Comparison of ENCODE assay signal across 11 cellular contexts in genomic region chr11:122189259-122189658, GRCh38.
A peak's percentile ranks its signal among the peaks of the same experiment; 100 is the strongest.
DNase-seq lines count a peak whose midpoint lies in the region; ATAC-seq and TF ChIP-seq lines count a peak whose summit lies in the region.
"Had no signal": no experiment of that assay in that cellular context is flagged by ENCODE, and none has a peak within 500 bp of the region (broad histone marks: within the 10 kb centered on the region; RNA-seq: fewer than 3 reads in every experiment).

No MANE protein-coding gene starts in this region.

- H3K27ac ChIP-seq in rectal smooth muscle tissue (ENCODE audit: low read depth, low read length): peak overlapping the region; percentile 73
- H3K27ac ChIP-seq: WERI-Rb-1 had no signal

- H3K27me3 ChIP-seq in rectal smooth muscle tissue (ENCODE audit: control insufficient read depth, insufficient read depth, low read length): no peaks in the 10 kb centered on the region

- in situ Hi-C loops in Caki2 (cut with HindIII; ENCODE audit: low pct_unique_long_range_greater_than_20kb, low sequenced_read_pairs): no loop called here

- H3K9ac ChIP-seq in rectal smooth muscle tissue (ENCODE audit: low read length): no peak overlapping the region

- peak; percentile 63 for DNase-seq in Caki2 (ENCODE audit: low read depth)
- DNase-seq in fibroblast of pulmonary artery (ENCODE audit: low read depth): peak; percentile 97
- DNase-seq in 8988T: no peak
- DNase-seq in activated naive CD4-positive, alpha-beta T cell (lab: John Stamatoyannopoulos, UW): no peak
- DNase-seq in activated CD4-positive, alpha-beta T cell treated with anti-CD3 and anti-CD28 coated beads, Interleukin-2, amount 50 U/mL, for 1 hour: no peak
- DNase-seq in hippocampal formation (lab: John Stamatoyannopoulos, UW): no peak
- DNase-seq: anterior cingulate cortex, DMS153, WERI-Rb-1 had no signal

- H3K4me1 ChIP-seq in rectal smooth muscle tissue (ENCODE audit: control insufficient read depth, insufficient read depth, low read length): no peaks in the 10 kb centered on the region

- TF ChIP-seq CTCF in fibroblast of pulmonary artery (IDR thresholded peaks at IDR 0.05; ENCODE audit: low read length, missing control alignments): no peak

- H3K4me3 ChIP-seq in fibroblast of pulmonary artery (replicated peaks; ENCODE audit: low read depth, low read length) (no peak overlapping the region), rectal smooth muscle tissue (ENCODE audit: low read length) (no peak overlapping the region)

- peak; percentile 90 for ATAC-seq in SK-N-SH treated with all-trans-retinoic acid at 6 μM for 48 hours

- H3K36me3 ChIP-seq in rectal smooth muscle tissue (ENCODE audit: control insufficient read depth, insufficient read depth, low read length): no peaks in the 10 kb centered on the region
- H3K36me3 ChIP-seq: WERI-Rb-1 had no signal

TF ChIP-seq in SK-N-SH treated with all-trans-retinoic acid at 6 μM for 48 hours, 23 proteins besides CTCF, POLR2A, EP300 and RAD21:
- TF ChIP-seq CREB5 (CRISPR knock-in tag; IDR thresholded peaks at IDR 0.05; ENCODE audit: low read depth) (peak; percentile 49; the same call in 1 of the 2 replicates), ISL1 (CRISPR knock-in tag; IDR thresholded peaks at IDR 0.05) (peak; percentile 59), ZNF70 (CRISPR knock-in tag; IDR thresholded peaks at IDR 0.05) (no peak), GLIS3 (CRISPR knock-in tag; IDR thresholded peaks at IDR 0.05) (no peak)

Comparison
In these comparisons a context has a peak if more than half of its experiments do, and no peak if none do; other contexts are left out.
1. DNase-seq: peak in Caki2 (single experiment) and fibroblast of pulmonary artery (single experiment); none in 8988T (single experiment), activated naive CD4-positive, alpha-beta T cell (0 of 4), activated CD4-positive, alpha-beta T cell treated with anti-CD3 and anti-CD28 coated beads, Interleukin-2, amount 50 U/mL, for 1 hour (single experiment) and hippocampal formation (0 of 2).